ENCODE assay signal across 9 cellular contexts in the genomic region with DNA sequence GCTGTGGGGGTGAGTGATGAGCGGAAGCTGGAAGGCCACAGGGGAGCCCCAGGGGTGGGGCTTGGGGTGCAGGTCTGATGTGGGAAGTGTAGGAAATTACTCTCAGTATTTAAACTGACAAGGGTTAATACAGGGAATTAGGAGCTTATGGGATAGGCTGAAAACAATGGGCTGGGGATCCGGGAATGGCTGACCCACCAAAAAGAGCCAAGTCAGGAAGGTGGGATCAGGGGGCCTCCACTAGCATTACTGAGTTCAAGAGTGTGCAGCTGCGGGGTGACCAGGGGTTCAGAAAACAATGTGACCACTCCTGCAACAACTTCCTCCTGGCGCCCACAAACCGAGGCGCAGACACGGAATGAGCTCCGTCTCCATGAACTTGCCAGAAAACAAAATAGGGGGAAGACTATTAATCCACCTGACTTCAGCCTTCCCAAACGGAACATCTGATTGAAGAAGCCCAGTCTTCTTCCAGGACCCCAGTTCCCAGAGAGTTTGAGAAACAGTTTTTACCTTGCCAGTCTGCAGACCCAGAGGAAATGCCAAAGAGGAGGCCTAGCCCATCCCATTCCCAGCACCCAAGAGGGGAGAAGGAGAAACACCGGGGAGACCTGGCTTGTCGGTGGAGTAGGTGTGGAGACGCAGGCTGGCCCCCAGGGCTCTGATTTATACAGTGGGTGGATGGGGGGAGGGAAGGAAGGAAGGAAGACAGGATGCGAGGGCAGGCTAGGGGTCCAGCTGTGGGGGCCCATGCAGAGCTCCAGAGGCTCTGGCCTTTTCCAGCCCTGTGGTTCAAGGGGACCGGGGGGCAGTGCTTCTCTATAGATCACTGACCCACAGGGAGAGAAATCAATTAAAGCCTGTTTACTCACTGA. TPM values are rescaled to one million over a fixed set of nuclear protein-coding genes. Genes with fewer than 3 reads are reported as not detected.
DNase-seq lines count a peak whose midpoint lies in the region; ATAC-seq, FAIRE-seq and TF ChIP-seq lines count a peak whose summit lies in the region.
"Had no signal": no experiment of that assay in that cellular context is flagged by ENCODE, and none has a peak within 500 bp of the region (broad histone marks: within the 10 kb centered on the region; RNA-seq: fewer than 3 reads in every experiment).

No MANE protein-coding gene starts in this region.

- peak; percentile 18 for ATAC-seq in GM18870 (IDR thresholded peaks at IDR 0.05; ENCODE audit: unreplicated experiment)
- ATAC-seq in HG03342 (IDR thresholded peaks at IDR 0.05; ENCODE audit: unreplicated experiment), result peak; percentile 27
- ATAC-seq in sciatic nerve, result peak; percentile 35

- peaks cover 17 to 34% (median 24%) of the 10 kb centered on the region in 4 experiments for H3K4me1 ChIP-seq in H1 (replicated peaks in 1 of 4; ENCODE audit: control insufficient read depth in 3 of 4, insufficient read depth in 4 of 4, low read length in 3 of 4)

- peaks cover 8% of the 10 kb centered on the region for H3K4me1 Mint-ChIP-seq in activated T-helper 2 cell treated with anti-CD3 and anti-CD28 coated beads, Interferon-gamma antibody, Interleukin-2, Interleukin-4, amounts not matched to agents 10 μg/mL and 5 μg/mL and 100 μg/mL, durations not matched to agents 14 hours and 24 hours and 36 hours (ENCODE audit: low read depth)

- no peak for FAIRE-seq in H1 (lab: Jason Lieb, UNC)

- H3K27me3 Mint-ChIP-seq in activated T-helper 2 cell treated with anti-CD3 and anti-CD28 coated beads, Interferon-gamma antibody, Interleukin-2, Interleukin-4, amounts not matched to agents 10 μg/mL and 5 μg/mL and 100 μg/mL, durations not matched to agents 14 hours and 24 hours and 36 hours (ENCODE audit: low read depth), result no peaks in the 10 kb centered on the region
- H3K27me3 Mint-ChIP-seq: central memory CD8-positive, alpha-beta T cell had no signal

- DNase-seq in H1 (ENCODE audit: low read depth in 1 of 2, low spot score in 2 of 2) (no peak), sciatic nerve (ENCODE audit: low spot score) (no peak), NCI-H774 (lab: John Stamatoyannopoulos, UW) (no peak), NCI-H128 (lab: John Stamatoyannopoulos, UW; ENCODE audit: unreplicated experiment) (no peak)
- DNase-seq in NK-92 treated with Interleukin-12 subunit alpha and Interleukin-12 subunit beta, amount 100 ng/mL, for 24 hours (lab: John Stamatoyannopoulos, UW), result no peak
- no peak for DNase-seq in activated T-helper 2 cell treated with anti-CD3 and anti-CD28 coated beads, Interferon-gamma antibody, Interleukin-2, Interleukin-4, amounts not matched to agents 10 μg/mL and 5 μg/mL and 100 μg/mL, durations not matched to agents 14 hours and 24 hours and 36 hours (ENCODE audit: low spot score)

- no peak overlapping the region for H3K4me3 Mint-ChIP-seq in activated T-helper 2 cell treated with anti-CD3 and anti-CD28 coated beads, Interferon-gamma antibody, Interleukin-2, Interleukin-4, amounts not matched to agents 10 μg/mL and 5 μg/mL and 100 μg/mL, durations not matched to agents 14 hours and 24 hours and 36 hours (ENCODE audit: low read depth)
- H3K4me3 Mint-ChIP-seq: central memory CD8-positive, alpha-beta T cell had no signal

- peak overlapping the region; percentile 63 for H4K91ac ChIP-seq in H1 (replicated peaks; ENCODE audit: insufficient read length, low read length)

- no peak overlapping the region for H3K27ac Mint-ChIP-seq in activated T-helper 2 cell treated with anti-CD3 and anti-CD28 coated beads, Interferon-gamma antibody, Interleukin-2, Interleukin-4, amounts not matched to agents 10 μg/mL and 5 μg/mL and 100 μg/mL, durations not matched to agents 14 hours and 24 hours and 36 hours

- peak overlapping the region; percentile 46 for H3K4ac ChIP-seq in H1 (replicated peaks; ENCODE audit: insufficient read length, low read depth, low read length)

- no peak overlapping the region; the same call in 1 of the 2 replicates for H2BK15ac ChIP-seq in H1 (ENCODE audit: low read length)

- TF ChIP-seq CTCF in H1 (IDR thresholded peaks at IDR 0.05; ENCODE audit: control extremely low read depth in 1 of 3, insufficient read depth in 1 of 3, low read depth in 1 of 3, low read length in 3 of 3), result no peak

- intact Hi-C loops in sciatic nerve (cut with DNase I), result no loop called here
- intact Hi-C loops in activated T-helper 2 cell treated with anti-CD3 and anti-CD28 coated beads, Interferon-gamma antibody, Interleukin-2, Interleukin-4, amounts not matched to agents 10 μg/mL and 5 μg/mL and 100 μg/mL, durations not matched to agents 14 hours and 24 hours and 36 hours (cut with micrococcal nuclease), result loop anchor here (1.0 to 5.0 kb wide), 3 partner anchors 8 to 155 kb away; partner anchors contain the start of genes EVL and WDR25

- H3K14ac ChIP-seq in H1 (ENCODE audit: insufficient read length), result no peak overlapping the region

- peaks cover 4% of the 10 kb centered on the region; the same call in 1 of the 2 replicates for H3K23me2 ChIP-seq in H1 (ENCODE audit: low read depth, low read length)

- H3K36me3 ChIP-seq in H1 (ENCODE audit: control insufficient read depth in 2 of 4, insufficient read depth in 4 of 4, low read length in 3 of 4), result 0 out of 8 replicates have a peak, but pooled peaks cover 0 to 4% (median 0%) of the 10 kb centered on the region in 4 experiments

- H2AFZ ChIP-seq in H1 (ENCODE audit: low read length), result no peak overlapping the region

- peak overlapping the region; percentile 96 for H2BK5ac ChIP-seq in H1 (ENCODE audit: low read depth, low read length)

- no peaks in the 10 kb centered on the region for H3K9me3 ChIP-seq in H1 (ENCODE audit: insufficient read depth in 2 of 2, low read depth in 1 of 2, low read length in 1 of 2)

- H3K4me3 ChIP-seq in H1 (ENCODE audit: extremely low read depth in 1 of 4, insufficient read depth in 2 of 4, low read depth in 3 of 4, low read length in 4 of 4), result peak overlapping the region; percentile 32 to 62 (median 46); a peak in 6 of 8 replicates

- POLR2A ChIA-PET in H1 (lab: Charles Lee; ENCODE audit: partially characterized antibody), result interaction anchor here (0.8 to 7.3 kb wide), 12 partner anchors 8 to 83 kb away, joined by 3 to 90 read pairs (median 5); no protein-coding TSS in a partner anchor

- peak in 1 of 2 experiments; percentile 21; a peak in 1 of 3 replicates for TF ChIP-seq POLR2A in H1 (IDR thresholded peaks at IDR 0.05; ENCODE audit: control extremely low read depth in 1 of 2, low read depth in 2 of 2, low read length in 2 of 2)

- peaks cover 3% of the 10 kb centered on the region for H3K36me3 Mint-ChIP-seq in activated T-helper 2 cell treated with anti-CD3 and anti-CD28 coated beads, Interferon-gamma antibody, Interleukin-2, Interleukin-4, amounts not matched to agents 10 μg/mL and 5 μg/mL and 100 μg/mL, durations not matched to agents 14 hours and 24 hours and 36 hours (ENCODE audit: low read depth)

- H3K23ac ChIP-seq in H1 (ENCODE audit: insufficient read length), result no peak overlapping the region

- CTCF ChIA-PET in H1 (lab: Charles Lee; ENCODE audit: partially characterized antibody), result interaction anchor here (0.7 to 5.2 kb wide), 11 partner anchors 7 to 89 kb away, joined by 3 to 23 read pairs (median 5); no protein-coding TSS in a partner anchor

- no peaks in the 10 kb centered on the region for H4K20me1 ChIP-seq in H1 (replicated peaks in 1 of 2; ENCODE audit: control insufficient read depth in 1 of 2, insufficient read depth in 2 of 2, low read length in 2 of 2)

- H3K79me1 ChIP-seq in H1 (ENCODE audit: low read depth, low read length), result peaks cover 4% of the 10 kb centered on the region

- H3K27me3 ChIP-seq in H1 (replicated peaks in 1 of 4; ENCODE audit: control insufficient read depth in 3 of 4, extremely low read depth in 1 of 4, insufficient read depth in 3 of 4, low read length in 3 of 4), result no peaks in the 10 kb centered on the region

- H3K9ac ChIP-seq in H1 (replicated peaks in 1 of 4; ENCODE audit: extremely low read depth in 1 of 4, low read depth in 3 of 4, low read length in 3 of 4), result peak overlapping the region in 3 of 4 experiments; percentile 12 to 62 (median 49); a peak in 6 of 7 replicates

- peak overlapping the region; percentile 84 for H3K18ac ChIP-seq in H1 (ENCODE audit: extremely low read depth, low read length)

- H2BK12ac ChIP-seq in H1 (ENCODE audit: low read depth, low read length), result peak overlapping the region; percentile 42; the same call in 1 of the 2 replicates

- H4K8ac ChIP-seq in H1 (ENCODE audit: extremely low read depth, insufficient read depth, low read length), result no peak overlapping the region

- H2BK20ac ChIP-seq in H1 (ENCODE audit: low read length), result 0 out of 2 replicates have a peak overlapping the region, but pooled peaks have one; percentile 21

- no peak overlapping the region for H2AK5ac ChIP-seq in H1 (ENCODE audit: low read depth, low read length)

- H3K9me3 Mint-ChIP-seq in activated T-helper 2 cell treated with anti-CD3 and anti-CD28 coated beads, Interferon-gamma antibody, Interleukin-2, Interleukin-4, amounts not matched to agents 10 μg/mL and 5 μg/mL and 100 μg/mL, durations not matched to agents 14 hours and 24 hours and 36 hours, result no peaks in the 10 kb centered on the region
- H3K9me3 Mint-ChIP-seq: central memory CD8-positive, alpha-beta T cell had no signal

- 32% methylated on average over 14 of the region's 14 CpGs; no CpG with 5 or more reads in 1 of the 2 experiments for WGBS in H1 (ENCODE audit: extremely low coverage in 1 of 2, insufficient coverage in 1 of 2, insufficient read length in 1 of 2, insufficient replicate concordance in 2 of 2, low coverage in 1 of 2, low lambda C conversion rate in 2 of 2, missing lambda C conversion rate in 1 of 2), 2 experiments

- H3K79me2 ChIP-seq in H1 (ENCODE audit: control insufficient read depth in 1 of 2, insufficient read depth in 2 of 2, low read length in 2 of 2), result peaks cover 5 to 72% of the 10 kb centered on the region in 2 experiments; a peak in 3 of 4 replicates

- peak overlapping the region; percentile 78 for H3K27ac ChIP-seq in H1 (ENCODE audit: low read depth, low read length)

- no peak for TF ChIP-seq RAD21 in H1 (IDR thresholded peaks at IDR 0.05 in 1 of 2, conservative IDR thresholded peaks at IDR 0.05 in 1 of 2; ENCODE audit: low read depth in 2 of 2, low read length in 2 of 2)

- no peak for TF ChIP-seq EP300 in H1 (IDR thresholded peaks at IDR 0.05; ENCODE audit: borderline replicate concordance in 1 of 2, low read depth in 2 of 2, low read length in 2 of 2)

- peak overlapping the region; percentile 42 for H4K5ac ChIP-seq in H1 (ENCODE audit: insufficient read length, low read depth, low read length)

- peak overlapping the region; percentile 64 to 91 for H3K4me2 ChIP-seq in H1 (ENCODE audit: insufficient read depth in 1 of 2, low read depth in 2 of 2, low read length in 2 of 2)

- H2BK120ac ChIP-seq in H1 (replicated peaks; ENCODE audit: low read depth, low read length), result no peak overlapping the region

- no peak overlapping the region for H3K56ac ChIP-seq in H1 (replicated peaks; ENCODE audit: insufficient read length, low read depth, low read length)

RNA-seq across cellular contexts. Expression of gene YY1, which starts 16.5 kb away (rescaled TPM):
- total RNA-seq in H1 (2021; fragmentation: NEBNext Ultra II Directional; extraction: Animal tissue kit (Norgen Biotek cat#: 25700)), result 106 and 119 TPM in 2 replicates
- 26.4 and 27.0 TPM in 2 replicates for polyA plus RNA-seq in H1 (2011; rRNA removed)
- polyA plus RNA-seq in H1 (2011; cell fraction: cytosol; rRNA removed), result 40.1 TPM
- polyA plus RNA-seq in H1 (2011; cell fraction: nucleus; rRNA removed), result 32.3 TPM
- 46.8 to 85.4 TPM (median 55.0 TPM) in 4 replicates for polyA plus RNA-seq in H1 (2012, experiment 1 of 2)
- polyA plus RNA-seq in H1 (2012, experiment 2 of 2), result 12.3 TPM
- polyA plus RNA-seq in H1 (2013, experiment 1 of 2), result 140 TPM
- 143 TPM for polyA plus RNA-seq in H1 (2013, experiment 2 of 2)
- polyA minus RNA-seq in H1 (2011; rRNA and poly(A)+ RNA removed), result 36.6 and 40.1 TPM in 2 replicates
- 36.2 TPM for polyA minus RNA-seq in H1 (2011; cell fraction: cytosol; rRNA and poly(A)+ RNA removed)
- 40.7 TPM for polyA minus RNA-seq in H1 (2011; cell fraction: nucleus; rRNA and poly(A)+ RNA removed)
- 59.9 TPM for total RNA-seq in sciatic nerve
- total RNA-seq in activated T-helper 2 cell treated with anti-CD3 and anti-CD28 coated beads, Interferon-gamma antibody, Interleukin-2, Interleukin-4, amounts not matched to agents 10 μg/mL and 5 μg/mL and 100 μg/mL, durations not matched to agents 14 hours and 24 hours and 36 hours, result 105 TPM in 2 replicates
